In the genomic region with DNA sequence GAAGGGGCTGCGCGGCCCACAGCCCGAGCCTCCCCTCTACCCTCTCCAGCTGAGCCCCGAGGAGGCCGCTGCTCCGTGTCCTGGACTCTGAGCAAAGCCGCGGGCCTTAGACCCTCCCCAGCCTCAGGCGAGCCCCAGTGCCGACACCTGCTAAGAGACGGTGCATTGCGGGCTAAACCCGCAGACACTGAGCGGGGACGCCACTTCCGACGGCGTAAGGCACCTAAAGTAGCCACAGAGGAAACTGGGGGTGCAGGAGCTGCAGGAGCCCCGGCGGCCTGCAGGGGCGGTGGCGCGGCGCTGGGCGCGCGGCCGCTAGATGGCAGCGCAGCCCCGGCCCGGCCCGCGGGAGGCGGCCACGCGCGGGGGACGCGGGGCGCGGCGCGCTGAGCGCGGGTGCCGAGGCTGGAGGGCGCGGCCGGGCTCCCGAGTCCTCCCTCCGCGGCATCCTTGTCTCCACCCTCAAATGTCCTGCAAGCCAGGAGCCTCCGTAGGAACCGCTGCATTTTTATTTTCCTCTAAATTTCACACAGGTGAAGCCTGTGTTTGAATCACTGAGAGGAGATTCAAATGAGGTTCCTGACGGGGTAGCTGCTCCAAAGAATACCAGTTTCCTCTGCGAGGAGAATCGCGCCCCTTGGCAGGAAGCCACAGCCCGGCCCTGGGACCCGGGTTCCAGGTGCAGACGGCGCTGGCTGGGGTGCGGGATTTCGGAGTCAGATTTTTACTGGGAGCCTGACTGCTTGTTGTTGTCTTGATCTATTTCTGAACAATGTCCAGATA, we compare ENCODE assay signal across 8 cellular contexts.
A peak's percentile ranks its signal among the peaks of the same experiment; 100 is the strongest.
DNase-seq lines count a peak whose midpoint lies in the region; ATAC-seq and TF ChIP-seq lines count a peak whose summit lies in the region.

No MANE protein-coding gene starts in this region.

- ATAC-seq in HG02938 (IDR thresholded peaks at IDR 0.05; ENCODE audit: unreplicated experiment) = peak; percentile 98

- 34 to 41% methylated on average over 7 to 10 of the region's 64 CpGs for WGBS in esophagus squamous epithelium, 2 donors
- 9 to 10% methylated on average over 13 to 38 of the region's 64 CpGs for WGBS in testis, 2 donors

- intact Hi-C loops in esophagus squamous epithelium (cut with DNase I) = no loop called here
- intact Hi-C loops in testis (cut with DNase I; ENCODE audit: low total_unique reads) = no loop called here

- H3K27me3 ChIP-seq in esophagus squamous epithelium (peaks cover 0 to 26% (median 0%) of the 10 kb centered on the region in 4 donors), testis (no peaks in the 10 kb centered on the region)

- peak overlapping the region in 2 of 4 donors; percentile 32 to 58 for H3K4me3 ChIP-seq in esophagus squamous epithelium
- H3K4me3 ChIP-seq in testis = peak overlapping the region; percentile 37 to 46

- no peak overlapping the region for H3K27ac ChIP-seq in esophagus squamous epithelium
- no peak overlapping the region for H3K27ac ChIP-seq in testis

- H3K4me1 ChIP-seq in esophagus squamous epithelium = peaks cover 0 to 10% (median 4%) of the 10 kb centered on the region in 3 donors
- H3K4me1 ChIP-seq in testis = no peaks in the 10 kb centered on the region

- no peak overlapping the region for H3K27ac Mint-ChIP-seq in nephron progenitor cell

- no peaks in the 10 kb centered on the region for H3K9me3 ChIP-seq in esophagus squamous epithelium
- no peaks in the 10 kb centered on the region for H3K9me3 ChIP-seq in testis

- DNase-seq in SHP77 (lab: John Stamatoyannopoulos, UW) (peak; percentile 11 to 54), SHP77 treated with DMSO at 0.1 percent for 48 hours (lab: John Stamatoyannopoulos, UW) (no peak), NCI-H2171 (lab: John Stamatoyannopoulos, UW) (peak; percentile 15), esophagus squamous epithelium (lab: John Stamatoyannopoulos, UW) (no peak), nephron progenitor cell (peak; percentile 74), testis (peak; percentile 53)
- DNase-seq in activated CD8-positive, alpha-beta memory T cell treated with anti-CD3 and anti-CD28 coated beads, Interleukin-2, amount 50 U/mL, for 24 hours (ENCODE audit: extremely low read depth) = peak; percentile 2

- TF ChIP-seq CTCF in esophagus squamous epithelium (IDR thresholded peaks at IDR 0.05) (peak in 5 of 6 experiments; percentile 64 to 91 (median 69)), nephron progenitor cell (IDR thresholded peaks at IDR 0.05) (peak; percentile 55), testis (IDR thresholded peaks at IDR 0.05) (peak; percentile 50 to 79 (median 59))

- H3K36me3 Mint-ChIP-seq in nephron progenitor cell (ENCODE audit: low read depth) = no peaks in the 10 kb centered on the region

- TF ChIP-seq POLR2A in esophagus squamous epithelium (IDR thresholded peaks at IDR 0.05) = no peak
- no peak for TF ChIP-seq POLR2A in testis (IDR thresholded peaks at IDR 0.05)

- H3K36me3 ChIP-seq in esophagus squamous epithelium = no peaks in the 10 kb centered on the region
- no peaks in the 10 kb centered on the region for H3K36me3 ChIP-seq in testis (ENCODE audit: low read depth, missing control alignments)

- H3K4me3 Mint-ChIP-seq in nephron progenitor cell = peak overlapping the region; percentile 81

- peaks cover 17% of the 10 kb centered on the region for H3K27me3 Mint-ChIP-seq in nephron progenitor cell (ENCODE audit: low read depth, poor library complexity)

- no peaks in the 10 kb centered on the region for H3K9me3 Mint-ChIP-seq in nephron progenitor cell

- H3K4me1 Mint-ChIP-seq in nephron progenitor cell = peaks cover 10% of the 10 kb centered on the region

Comparison
In these comparisons a context has a peak if more than half of its experiments do, and no peak if none do; other contexts are left out.
1. DNase-seq: peak in SHP77 (2 of 2), NCI-H2171 (single experiment), activated CD8-positive, alpha-beta memory T cell treated with anti-CD3 and anti-CD28 coated beads, Interleukin-2, amount 50 U/mL, for 24 hours (single experiment), nephron progenitor cell (single experiment) and testis (single experiment); none in SHP77 treated with DMSO at 0.1 percent for 48 hours (single experiment) and esophagus squamous epithelium (single experiment).
2. Peak in every context shown above with its lines, with median percentiles within 50 percentile points of each other: CTCF ChIP-seq.